In genomic region chr10:116120688-116121087, GRCh38 we compare ENCODE assay signal across 13 cellular contexts.
DNase-seq lines count a peak whose midpoint lies in the region; ATAC-seq, FAIRE-seq and TF ChIP-seq lines count a peak whose summit lies in the region.
"Had no signal": no experiment of that assay in that cellular context is flagged by ENCODE, and none has a peak within 500 bp of the region (broad histone marks: within the 10 kb centered on the region; RNA-seq: fewer than 3 reads in every experiment).

No MANE protein-coding gene starts in this region.

- peak; percentile 22; the same call in 1 of the 2 replicates for TF ChIP-seq CTCF in BE2C (IDR thresholded peaks at IDR 0.05; ENCODE audit: low read depth, low read length)
- TF ChIP-seq CTCF in GM12875 (IDR thresholded peaks at IDR 0.05; ENCODE audit: borderline replicate concordance, insufficient read depth, low read depth, low read length) = peak; percentile 32; the same call in 1 of the 2 replicates
- TF ChIP-seq CTCF in astrocyte (IDR thresholded peaks at IDR 0.05; ENCODE audit: insufficient read depth, low read depth, low read length) = peak; percentile 5
- TF ChIP-seq CTCF in Calu3 (IDR thresholded peaks at IDR 0.05; ENCODE audit: unreplicated experiment) = no peak

- H3K4me1 ChIP-seq in BE2C = no peaks in the 10 kb centered on the region
- H3K4me1 ChIP-seq in astrocyte (ENCODE audit: insufficient read depth, low read length) = no peaks in the 10 kb centered on the region
- H3K4me1 ChIP-seq: transverse colon had no signal

- H3K27ac Mint-ChIP-seq in astrocyte (ENCODE audit: unreplicated experiment) (no peak overlapping the region), Calu3 (ENCODE audit: unreplicated experiment) (no peak overlapping the region)
- H3K27ac Mint-ChIP-seq in natural killer cell treated with Interleukin-12 subunit alpha and Interleukin-12 subunit beta and Interleukin-15 and Interleukin-18, amount 100 ng/mL, for 72 hours = no peak overlapping the region
- H3K27ac Mint-ChIP-seq: IgD-negative memory B cell had no signal

- H3K36me3 Mint-ChIP-seq in astrocyte (ENCODE audit: low read depth, unreplicated experiment) (peaks cover 4% of the 10 kb centered on the region), Calu3 (ENCODE audit: insufficient read depth, unreplicated experiment) (peaks cover 5% of the 10 kb centered on the region)
- no peaks in the 10 kb centered on the region for H3K36me3 Mint-ChIP-seq in natural killer cell treated with Interleukin-12 subunit alpha and Interleukin-12 subunit beta and Interleukin-15 and Interleukin-18, amount 100 ng/mL, for 72 hours

- H4K20me1 ChIP-seq in astrocyte (ENCODE audit: insufficient read depth, low read length) = no peaks in the 10 kb centered on the region

- H3K4me1 Mint-ChIP-seq in astrocyte (ENCODE audit: low read depth, unreplicated experiment) (no peaks in the 10 kb centered on the region), Calu3 (ENCODE audit: low read depth, unreplicated experiment) (no peaks in the 10 kb centered on the region)
- H3K4me1 Mint-ChIP-seq in natural killer cell treated with Interleukin-12 subunit alpha and Interleukin-12 subunit beta and Interleukin-15 and Interleukin-18, amount 100 ng/mL, for 72 hours (ENCODE audit: low read depth in 2 of 2) = no peaks in the 10 kb centered on the region
- H3K4me1 Mint-ChIP-seq: IgD-negative memory B cell had no signal

- H3K9me3 Mint-ChIP-seq in astrocyte (ENCODE audit: unreplicated experiment) (peaks cover 2% of the 10 kb centered on the region), Calu3 (ENCODE audit: low read depth, unreplicated experiment) (peaks cover 9% of the 10 kb centered on the region)
- H3K9me3 Mint-ChIP-seq in natural killer cell treated with Interleukin-12 subunit alpha and Interleukin-12 subunit beta and Interleukin-15 and Interleukin-18, amount 100 ng/mL, for 72 hours = peaks cover 17% of the 10 kb centered on the region

- no peaks in the 10 kb centered on the region for H3K9me3 ChIP-seq in BE2C
- H3K9me3 ChIP-seq in astrocyte (ENCODE audit: insufficient read depth, low read depth, low read length) = no peaks in the 10 kb centered on the region
- H3K9me3 ChIP-seq: transverse colon had no signal

- H3K79me2 ChIP-seq in astrocyte (ENCODE audit: insufficient read depth, low read length) = no peaks in the 10 kb centered on the region

- H3K27me3 ChIP-seq in BE2C (no peaks in the 10 kb centered on the region), astrocyte (ENCODE audit: insufficient read depth, low read length) (no peaks in the 10 kb centered on the region)
- H3K27me3 ChIP-seq: transverse colon had no signal

- no peak overlapping the region for H3K27ac ChIP-seq in astrocyte (ENCODE audit: low read depth, low read length)
- H3K27ac ChIP-seq: transverse colon had no signal

- H3K36me3 ChIP-seq in BE2C (no peaks in the 10 kb centered on the region), astrocyte (ENCODE audit: insufficient read depth, low read length) (no peaks in the 10 kb centered on the region)
- H3K36me3 ChIP-seq: transverse colon had no signal

- no TSS peak for BruUV-seq in Calu3 (replicated peaks; lab: Mats Ljungman, UMichigan)

- no peak overlapping the region for H2AFZ ChIP-seq in astrocyte (ENCODE audit: low read depth, low read length)

- DNase-seq in BE2C (peak; percentile 12), astrocyte (ENCODE audit: low read depth) (no peak), left kidney (ENCODE audit: low read depth, low spot score) (peak; percentile 64), Ammon's horn (ENCODE audit: low spot score) (no peak), Calu3 (no peak)
- no peak for DNase-seq in natural killer cell treated with Interleukin-12 subunit alpha and Interleukin-12 subunit beta and Interleukin-15 and Interleukin-18, amount 100 ng/mL, for 72 hours (ENCODE audit: low spot score)
- DNase-seq: cerebellar nuclear complex, retina, Right ventricle myocardium superior, transverse colon had no signal

- no peak overlapping the region for H3K9ac ChIP-seq in astrocyte (ENCODE audit: low read length)

- no peak overlapping the region for H3K4me2 ChIP-seq in astrocyte (ENCODE audit: low read length)

- H3K4me3 Mint-ChIP-seq in astrocyte (ENCODE audit: unreplicated experiment) (no peak overlapping the region), Calu3 (ENCODE audit: low read depth, unreplicated experiment) (no peak overlapping the region)
- no peak overlapping the region for H3K4me3 Mint-ChIP-seq in natural killer cell treated with Interleukin-12 subunit alpha and Interleukin-12 subunit beta and Interleukin-15 and Interleukin-18, amount 100 ng/mL, for 72 hours
- H3K4me3 Mint-ChIP-seq: IgD-negative memory B cell had no signal

- CTCF ChIA-PET in Calu3 (lab: Charles Lee) = no interaction called here

- H3K27me3 Mint-ChIP-seq in astrocyte (ENCODE audit: low read depth, unreplicated experiment) (peaks cover 21% of the 10 kb centered on the region), Calu3 (ENCODE audit: unreplicated experiment) (no peaks in the 10 kb centered on the region)
- H3K27me3 Mint-ChIP-seq in natural killer cell treated with Interleukin-12 subunit alpha and Interleukin-12 subunit beta and Interleukin-15 and Interleukin-18, amount 100 ng/mL, for 72 hours = no peaks in the 10 kb centered on the region
- H3K27me3 Mint-ChIP-seq: IgD-negative memory B cell had no signal

- no peak for ATAC-seq in GM18867 (IDR thresholded peaks at IDR 0.05; ENCODE audit: unreplicated experiment)
- ATAC-seq in natural killer cell treated with Interleukin-12 subunit alpha and Interleukin-12 subunit beta and Interleukin-15 and Interleukin-18, amount 100 ng/mL, for 72 hours = no peak

- H3K4me3 ChIP-seq in BE2C (ENCODE audit: low read depth, low read length) (no peak overlapping the region), GM12875 (ENCODE audit: low read depth, low read length) (no peak overlapping the region), astrocyte (ENCODE audit: insufficient read depth, low read depth, low read length) (no peak overlapping the region)
- H3K4me3 ChIP-seq: transverse colon had no signal

- intact Hi-C loops in Calu3 (cut with micrococcal nuclease; ENCODE audit: unreplicated experiment) = no loop called here

- FAIRE-seq in astrocyte (lab: Jason Lieb, UNC) = no peak

Comparison
In these comparisons a context has a peak if more than half of its experiments do, and no peak if none do; other contexts are left out.
1. DNase-seq: peak in BE2C (single experiment) and left kidney (single experiment); none in astrocyte (single experiment), Ammon's horn (single experiment), Calu3 (single experiment) and natural killer cell treated with Interleukin-12 subunit alpha and Interleukin-12 subunit beta and Interleukin-15 and Interleukin-18, amount 100 ng/mL, for 72 hours (single experiment).